ENCODE assay signal across 10 cellular contexts in genomic region chr1:42172394-42173133, GRCh38. TPM values are rescaled to one million over a fixed set of nuclear protein-coding genes. Genes with fewer than 3 reads are reported as not detected.
DNase-seq lines count a peak whose midpoint lies in the region; ATAC-seq, FAIRE-seq and TF ChIP-seq lines count a peak whose summit lies in the region.
"Had no signal": no experiment of that assay in that cellular context is flagged by ENCODE, and none has a peak within 500 bp of the region (broad histone marks: within the 10 kb centered on the region; RNA-seq: fewer than 3 reads in every experiment).

No MANE protein-coding gene starts in this region.

- BruUV-seq in endothelial cell of umbilical vein (replicated peaks; lab: Mats Ljungman, UMichigan), result no TSS peak

- H2AFZ ChIP-seq in endothelial cell of umbilical vein (ENCODE audit: low read depth, low read length), result no peak overlapping the region

- dilution Hi-C loops in endothelial cell of umbilical vein (cut with MboI; ENCODE audit: extremely low pct_ligation_motif_present, low sequenced_read_pairs), result no loop called here

- no peak for TF ChIP-seq EP300 in stomach (IDR thresholded peaks at IDR 0.05)

- H4K20me1 ChIP-seq in endothelial cell of umbilical vein (replicated peaks; ENCODE audit: control insufficient read depth, extremely low read depth, insufficient read depth, low read length), result no peaks in the 10 kb centered on the region

- DNase-seq in Peyer's patch (peak in 2 of 3 donors; percentile 78), endothelial cell of umbilical vein (ENCODE audit: low read depth, low spot score) (peak; percentile 34), lung (ENCODE audit: low spot score) (no peak), stomach (no peak), ureter (ENCODE audit: low spot score) (no peak)
- no peak for DNase-seq in stimulated activated CD4-positive, alpha-beta T cell treated with anti-CD3 and anti-CD28 coated beads, Interleukin-2, amount 100 ng/mL, for 24 hours

- TF ChIP-seq POLR2A in Peyer's patch (IDR thresholded peaks at IDR 0.05) (no peak), endothelial cell of umbilical vein (IDR thresholded peaks at IDR 0.05; ENCODE audit: low read depth, low read length) (peak; percentile 19), stomach (IDR thresholded peaks at IDR 0.05) (no peak)

- no peaks in the 10 kb centered on the region for H3K79me2 ChIP-seq in endothelial cell of umbilical vein (ENCODE audit: control insufficient read depth, insufficient read depth, low read length)

- H3K27me3 ChIP-seq in Peyer's patch (no peaks in the 10 kb centered on the region), endothelial cell of umbilical vein (ENCODE audit: control insufficient read depth in 2 of 2, insufficient read depth in 2 of 2, low read length in 2 of 2) (no peaks in the 10 kb centered on the region), lung (ENCODE audit: control insufficient read depth, insufficient read depth) (no peaks in the 10 kb centered on the region), stomach (no peaks in the 10 kb centered on the region)
- H3K27me3 ChIP-seq: foreskin keratinocyte had no signal

- H3K36me3 ChIP-seq in Peyer's patch (no peaks in the 10 kb centered on the region), endothelial cell of umbilical vein (ENCODE audit: control insufficient read depth in 2 of 2, extremely low read depth in 1 of 2, insufficient read depth in 2 of 2, low read length in 2 of 2) (no peaks in the 10 kb centered on the region), lung (ENCODE audit: control insufficient read depth in 2 of 2, insufficient read depth in 2 of 2, low read length in 2 of 2) (no peaks in the 10 kb centered on the region), stomach (no peaks in the 10 kb centered on the region)

- H3K9me3 ChIP-seq in Peyer's patch (no peaks in the 10 kb centered on the region), endothelial cell of umbilical vein (replicated peaks; ENCODE audit: control insufficient read depth, insufficient read depth, low read length) (no peaks in the 10 kb centered on the region), lung (ENCODE audit: control insufficient read depth in 2 of 2, insufficient read depth in 1 of 2, low read length in 1 of 2) (no peaks in the 10 kb centered on the region), stomach (no peaks in the 10 kb centered on the region)

- POLR2A ChIA-PET in endothelial cell of umbilical vein (lab: Charles Lee), result no interaction called here

- ATAC-seq in lung (ENCODE audit: insufficient read depth, low FRiP score) (no peak), HG02610 (IDR thresholded peaks at IDR 0.05; ENCODE audit: unreplicated experiment) (no peak), HG03565 (IDR thresholded peaks at IDR 0.05; ENCODE audit: unreplicated experiment) (no peak)

- H3K9me1 ChIP-seq in endothelial cell of umbilical vein (replicated peaks; ENCODE audit: control insufficient read depth, extremely low read depth, insufficient read depth, low read length), result no peaks in the 10 kb centered on the region

- no peak overlapping the region for H3K4me2 ChIP-seq in endothelial cell of umbilical vein (ENCODE audit: insufficient read depth, low read length)

- intact Hi-C loops in endothelial cell of umbilical vein (cut with micrococcal nuclease) (loop anchor here (1.0 to 10.0 kb wide), 5 partner anchors 25 to 598 kb away; partner anchors contain the start of genes CCDC30 and PPIH), stomach (cut with DNase I; ENCODE audit: low total_unique reads) (no loop called here)

- FAIRE-seq in endothelial cell of umbilical vein (lab: Jason Lieb, UNC), result peak; percentile 73

- no peak overlapping the region for H3K9ac ChIP-seq in endothelial cell of umbilical vein (replicated peaks; ENCODE audit: extremely low read depth, insufficient read depth, low read length)

- TF ChIP-seq CTCF in Peyer's patch (IDR thresholded peaks at IDR 0.05) (no peak), endothelial cell of umbilical vein (IDR thresholded peaks at IDR 0.05; ENCODE audit: extremely low read depth in 1 of 2, insufficient read depth in 1 of 2, low read depth in 1 of 2, low read length in 2 of 2) (no peak), lung (IDR thresholded peaks at IDR 0.05; ENCODE audit: control extremely low read depth, extremely low read depth) (no peak), stomach (IDR thresholded peaks at IDR 0.05) (no peak)

- WGBS in lung, 2 donors, result 50 to 58% methylated on average over 15 of the region's 15 CpGs
- WGBS in stomach, 5 donors, result 46 to 63% (median 58%) methylated on average over 9 to 15 of the region's 15 CpGs

- H3K27ac ChIP-seq in Peyer's patch (peak overlapping the region in 3 of 4 donors; percentile 44 to 94 (median 81)), endothelial cell of umbilical vein (ENCODE audit: insufficient read depth, low read depth, low read length) (no peak overlapping the region), lung (ENCODE audit: low read depth in 1 of 2, low read length in 1 of 2) (peak overlapping the region; percentile 75 to 79), stomach (peak overlapping the region in 4 of 5 donors; percentile 25 to 61 (median 44))

- CTCF ChIA-PET in endothelial cell of umbilical vein (lab: Charles Lee), result interaction anchor here (0.6 to 4.9 kb wide), 41 partner anchors 9 to 656 kb away, joined by 3 to 58 read pairs (median 7); partner anchors contain the start of genes FOXJ3 and GUCA2A

- H3K4me1 ChIP-seq in Peyer's patch, result peaks cover 0 to 14% (median 4%) of the 10 kb centered on the region in 4 donors
- peaks cover 11% of the 10 kb centered on the region for H3K4me1 ChIP-seq in endothelial cell of umbilical vein (ENCODE audit: control insufficient read depth, extremely low read depth, insufficient read depth, low read length)
- H3K4me1 ChIP-seq in lung (ENCODE audit: control insufficient read depth in 2 of 2, insufficient read depth in 2 of 2, low read length in 2 of 2), result peaks cover 0 to 28% of the 10 kb centered on the region in 2 donors
- H3K4me1 ChIP-seq in stomach, result peaks cover 19 to 35% (median 26%) of the 10 kb centered on the region in 4 donors

- H3K4me3 ChIP-seq in Peyer's patch, result no peak overlapping the region
- no peak overlapping the region for H3K4me3 ChIP-seq in endothelial cell of umbilical vein (replicated peaks in 1 of 3; ENCODE audit: insufficient read depth in 1 of 3, low read depth in 1 of 3, low read length in 3 of 3)
- no peak overlapping the region for H3K4me3 ChIP-seq in lung
- no peak overlapping the region for H3K4me3 ChIP-seq in stomach

TF ChIP-seq in endothelial cell of umbilical vein, 7 proteins besides CTCF, POLR2A, EP300 and RAD21:
- TF ChIP-seq FOS (IDR thresholded peaks at IDR 0.05; ENCODE audit: borderline replicate concordance, insufficient read depth, low read length) (no peak), JUN (IDR thresholded peaks at IDR 0.05; ENCODE audit: borderline replicate concordance, insufficient read depth, insufficient read length, low read depth) (no peak), POLR2AphosphoS5 (IDR thresholded peaks at IDR 0.05; ENCODE audit: insufficient read depth, low read depth, low read length) (no peak), GATA2 (IDR thresholded peaks at IDR 0.05; ENCODE audit: insufficient read depth, insufficient read length, low read depth, low read length) (no peak), EZH2 (IDR thresholded peaks at IDR 0.05; ENCODE audit: borderline replicate concordance, low read depth, low read length, severe bottlenecking) (no peak), MAX (IDR thresholded peaks at IDR 0.05; ENCODE audit: insufficient read depth, insufficient read length) (no peak), MYC (IDR thresholded peaks at IDR 0.05; ENCODE audit: low read depth, low read length) (no peak)

RNA-seq across cellular contexts. Expression of gene GUCA2A, which starts 8.0 kb away (rescaled TPM):
- total RNA-seq in Peyer's patch (1,000 to 10,000 TPM in 3 of 4 donors, 10 to 100 TPM in 1; 27.2 to 4,654 (median 2,038) TPM), endothelial cell of umbilical vein (not detected in 2 replicates), lung (not detected), stomach (1 to 10 TPM in 2 of 5 donors, not detected in 3; 1.8 to 3.1 TPM), ureter (not detected)
- polyA plus RNA-seq in endothelial cell of umbilical vein (not detected in 2 replicates), lung (under 1 TPM; 0.28 to 0.29 TPM), stomach (not detected)
- not detected in 2 replicates for polyA plus RNA-seq in endothelial cell of umbilical vein (2011; cell fraction: cytosol; rRNA removed)
- not detected in 2 replicates for polyA plus RNA-seq in endothelial cell of umbilical vein (2011; cell fraction: nucleus; rRNA removed)
- not detected in 2 replicates for polyA plus RNA-seq in endothelial cell of umbilical vein (2012)
- not detected in 2 replicates for polyA minus RNA-seq in endothelial cell of umbilical vein
- not detected for polyA minus RNA-seq in endothelial cell of umbilical vein (2011; cell fraction: cytosol; rRNA and poly(A)+ RNA removed)
- not detected in 2 replicates for polyA minus RNA-seq in endothelial cell of umbilical vein (2011; cell fraction: nucleus; rRNA and poly(A)+ RNA removed)
- total RNA-seq: activated T-helper 1 cell treated with anti-CD3 and anti-CD28 coated beads, Interleukin-12 subunit alpha, Interleukin-12 subunit beta, Interleukin-2, Interleukin-4 antibody, amounts not matched to agents 30 ng/mL and 10 ng/mL and 1 ng/mL, durations not matched to agents 14 hours and 24 hours and 36 hours; foreskin keratinocyte had no signal
- polyA plus RNA-seq: foreskin keratinocyte had no signal

RNA-seq across cellular contexts. Expression of gene GUCA2B, which starts 19.4 kb away (rescaled TPM):
- total RNA-seq in Peyer's patch, result 100 to 1,000 TPM in 3 of 4 donors, 10 to 100 TPM in 1; 35.5 to 708 (median 256) TPM
- total RNA-seq in endothelial cell of umbilical vein, result not detected in 2 replicates
- not detected in 2 replicates for polyA plus RNA-seq in endothelial cell of umbilical vein
- polyA plus RNA-seq in endothelial cell of umbilical vein (2011; cell fraction: cytosol; rRNA removed), result not detected in 2 replicates
- polyA plus RNA-seq in endothelial cell of umbilical vein (2011; cell fraction: nucleus; rRNA removed), result not detected in 2 replicates
- not detected in 2 replicates for polyA plus RNA-seq in endothelial cell of umbilical vein (2012)
- not detected in 2 replicates for polyA minus RNA-seq in endothelial cell of umbilical vein
- not detected for polyA minus RNA-seq in endothelial cell of umbilical vein (2011; cell fraction: cytosol; rRNA and poly(A)+ RNA removed)
- not detected in 2 replicates for polyA minus RNA-seq in endothelial cell of umbilical vein (2011; cell fraction: nucleus; rRNA and poly(A)+ RNA removed)
- not detected for total RNA-seq in lung
- not detected for polyA plus RNA-seq in lung
- 1 to 10 TPM in 1 of 5 donors, not detected in 4; 4.6 TPM for total RNA-seq in stomach
- 10 to 100 TPM in 1 of 3 donors, 1 to 10 TPM in 2; 2.2 to 13.1 (median 4.9) TPM for polyA plus RNA-seq in stomach
- total RNA-seq in ureter, result not detected
- total RNA-seq: activated T-helper 1 cell treated with anti-CD3 and anti-CD28 coated beads, Interleukin-12 subunit alpha, Interleukin-12 subunit beta, Interleukin-2, Interleukin-4 antibody, amounts not matched to agents 30 ng/mL and 10 ng/mL and 1 ng/mL, durations not matched to agents 14 hours and 24 hours and 36 hours; foreskin keratinocyte had no signal
- polyA plus RNA-seq: foreskin keratinocyte had no signal

Comparison
In these comparisons a context has a peak if more than half of its experiments do, and no peak if none do; other contexts are left out.
1. DNase-seq: peak in Peyer's patch (2 of 3) and endothelial cell of umbilical vein (single experiment); none in lung (single experiment), stomach (single experiment), stimulated activated CD4-positive, alpha-beta T cell treated with anti-CD3 and anti-CD28 coated beads, Interleukin-2, amount 100 ng/mL, for 24 hours (0 of 2) and ureter (single experiment).
2. RNA of gene GUCA2A, which starts 8.0 kb away (total RNA-seq): 27.2 to 4,654 TPM in Peyer's patch; not detected in endothelial cell of umbilical vein, not detected in lung, 1.8 to 3.1 TPM in stomach and not detected in ureter (single experiment); every median in the first group is over 4 times any median in the second.
3. RNA of gene GUCA2B, which starts 19.4 kb away (total RNA-seq): 35.5 to 708 TPM in Peyer's patch; not detected in endothelial cell of umbilical vein, not detected in lung, 4.6 TPM in stomach and not detected in ureter (single experiment); every median in the first group is over 4 times any median in the second.